In the genomic region with DNA sequence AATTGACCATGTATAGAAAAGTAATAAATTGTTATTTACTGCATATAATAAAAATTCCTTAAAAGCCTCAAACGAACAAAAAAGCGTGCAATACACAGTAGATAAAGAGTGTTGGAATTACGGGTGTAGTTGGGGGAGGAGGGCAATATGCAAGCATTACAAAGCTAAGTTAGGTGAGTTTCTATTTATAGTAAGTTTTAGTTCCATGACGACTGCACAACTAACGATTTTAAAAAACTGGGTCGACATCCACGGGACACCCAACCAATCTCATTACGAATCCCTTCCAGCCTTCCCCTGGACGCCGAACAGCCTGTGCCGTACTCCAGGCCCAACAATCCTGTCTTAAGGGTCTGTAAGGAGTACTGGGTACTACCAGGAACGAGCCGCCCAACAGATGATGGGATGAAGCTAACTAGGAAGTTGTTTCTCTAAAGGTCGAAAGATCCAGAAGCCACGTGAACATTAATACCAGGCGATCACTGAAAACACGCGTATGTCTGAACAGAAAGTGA, we compare ENCODE assay signal across 9 cellular contexts. TPM values are rescaled to one million over a fixed set of nuclear protein-coding genes. Genes with fewer than 3 reads are reported as not detected.
DNase-seq lines count a peak whose midpoint lies in the region; ATAC-seq, FAIRE-seq and TF ChIP-seq lines count a peak whose summit lies in the region.
"Had no signal": no experiment of that assay in that cellular context is flagged by ENCODE, and none has a peak within 500 bp of the region (broad histone marks: within the 10 kb centered on the region; RNA-seq: fewer than 3 reads in every experiment).

No MANE protein-coding gene starts in this region.

- H3K9me3 ChIP-seq in ovary = no peaks in the 10 kb centered on the region

- peak overlapping the region; percentile 42 for H3K4me3 ChIP-seq in ovary

- peak; percentile 82 for FAIRE-seq in GM19239 (lab: Jason Lieb, UNC)
- no peak for FAIRE-seq in frontal cortex (lab: Jason Lieb, UNC)

- intact Hi-C loops in ovary (cut with DNase I) = loop anchor here in 2 of 4 donors (5.0 to 10.0 kb wide), 2 partner anchors 840 to 1137 kb away; a partner anchor contains a TSS

- DNase-seq in AG20443 (ENCODE audit: low spot score) (peak; percentile 27), GM19239 (ENCODE audit: insufficient read length, low spot score) (no peak), RKO (ENCODE audit: low spot score) (peak; percentile 62), erythroblast (lab: John Stamatoyannopoulos, UW) (peak; percentile 73 to 78), ovary (no peak), DMS153 (lab: John Stamatoyannopoulos, UW) (no peak), frontal cortex (ENCODE audit: low spot score in 2 of 2) (no peak)

- no peak overlapping the region for H3K27ac ChIP-seq in ovary

- 2 to 3% (median 2%) methylated on average over 18 of the region's 18 CpGs for WGBS in ovary, 3 donors

- H3K4me1 ChIP-seq in ovary (ENCODE audit: insufficient read depth) = peaks cover 1% of the 10 kb centered on the region

- no peaks in the 10 kb centered on the region for H3K27me3 ChIP-seq in ovary

- no peaks in the 10 kb centered on the region for H3K36me3 ChIP-seq in ovary

- TF ChIP-seq EP300 in ovary (IDR thresholded peaks at IDR 0.05) = no peak

- TF ChIP-seq POLR2A in erythroblast (IDR thresholded peaks at IDR 0.05; ENCODE audit: low read length) = no peak
- no peak for TF ChIP-seq POLR2A in ovary (IDR thresholded peaks at IDR 0.05)

- no peak for ATAC-seq in GM21526 (IDR thresholded peaks at IDR 0.05; ENCODE audit: low FRiP score, unreplicated experiment)

- no peak for TF ChIP-seq CTCF in ovary (IDR thresholded peaks at IDR 0.05)

RNA-seq across cellular contexts. Expression of a gene that starts 0.7 kb away (rescaled TPM):
- total RNA-seq in ovary (under 1 TPM; 0.10 to 0.55 (median 0.24) TPM), frontal cortex (1.2 TPM)
- under 1 TPM; 0.08 to 0.22 TPM for polyA plus RNA-seq in ovary

RNA-seq across cellular contexts. Expression of a gene that starts 22.6 kb away (rescaled TPM):
- not detected for total RNA-seq in ovary
- not detected for polyA plus RNA-seq in ovary
- not detected for total RNA-seq in frontal cortex
- total RNA-seq: LHCN-M2 had no signal

RNA-seq across cellular contexts. Expression of a gene that starts 48.1 kb away (rescaled TPM):
- total RNA-seq in ovary (1 to 10 TPM in 1 of 7 donors, under 1 TPM in 5, not detected in 1; 0.08 to 1.2 (median 0.17) TPM), frontal cortex (not detected)
- polyA plus RNA-seq in ovary = under 1 TPM; 0.11 to 0.63 TPM
- total RNA-seq: LHCN-M2 had no signal

Comparison
In these comparisons a context has a peak if more than half of its experiments do, and no peak if none do; other contexts are left out.
1. DNase-seq: peak in AG20443 (single experiment), RKO (single experiment) and erythroblast (2 of 2); none in GM19239 (single experiment), ovary (0 of 5), DMS153 (single experiment) and frontal cortex (0 of 2).